ENCODE assay signal across 14 cellular contexts in genomic region chrX:20409991-20410390, GRCh38.
DNase-seq lines count a peak whose midpoint lies in the region; ATAC-seq and TF ChIP-seq lines count a peak whose summit lies in the region.
"Had no signal": no experiment of that assay in that cellular context is flagged by ENCODE, and none has a peak within 500 bp of the region (broad histone marks: within the 10 kb centered on the region; RNA-seq: fewer than 3 reads in every experiment).

No MANE protein-coding gene starts in this region.

- no peak overlapping the region for H3K27ac ChIP-seq in liver (ENCODE audit: low read depth in 1 of 2, low read length in 2 of 2)
- H3K27ac ChIP-seq: BLaER1 treated with 17β-estradiol and CSF1 and Interleukin-3, amounts not matched to agents 10 nM and 100 nM; KMS-11 had no signal

- TF ChIP-seq RAD21 in liver (IDR thresholded peaks at IDR 0.05), result peak in 1 of 2 donors; percentile 6

- no peak for ATAC-seq in WTC11

- CTCF ChIA-PET in WTC11 (lab: Charles Lee), result no interaction called here

- H3K4me3 Mint-ChIP-seq in WTC11 (no peak overlapping the region), type B pancreatic cell (no peak overlapping the region)
- H3K4me3 Mint-ChIP-seq: CD4-positive, CD25-positive, alpha-beta regulatory T cell had no signal

- H3K9ac ChIP-seq in liver (ENCODE audit: low read depth in 1 of 2, low read length in 2 of 2), result no peak overlapping the region
- H3K9ac ChIP-seq: BLaER1 treated with 17β-estradiol and CSF1 and Interleukin-3, amounts not matched to agents 10 nM and 100 nM; KMS-11 had no signal

- no peaks in the 10 kb centered on the region for H3K27me3 ChIP-seq in liver (ENCODE audit: control insufficient read depth in 4 of 4, insufficient read depth in 4 of 4, low read length in 3 of 4)
- H3K27me3 ChIP-seq: BLaER1 treated with 17β-estradiol and CSF1 and Interleukin-3, amounts not matched to agents 10 nM and 100 nM had no signal

- no peak overlapping the region for H3K27ac Mint-ChIP-seq in WTC11
- no peak overlapping the region for H3K27ac Mint-ChIP-seq in type B pancreatic cell
- H3K27ac Mint-ChIP-seq: CD4-positive, CD25-positive, alpha-beta regulatory T cell had no signal

- H3K4me1 Mint-ChIP-seq in WTC11 (no peaks in the 10 kb centered on the region), type B pancreatic cell (ENCODE audit: unreplicated experiment) (no peaks in the 10 kb centered on the region)

- peaks cover 9% of the 10 kb centered on the region for H3K9me3 Mint-ChIP-seq in WTC11
- H3K9me3 Mint-ChIP-seq in type B pancreatic cell, result no peaks in the 10 kb centered on the region

- TF ChIP-seq CTCF in WTC11 (IDR thresholded peaks at IDR 0.05), result no peak
- no peak for TF ChIP-seq CTCF in liver (IDR thresholded peaks at IDR 0.05; ENCODE audit: low read depth, low read length, missing input control)
- no peak for TF ChIP-seq CTCF in type B pancreatic cell (conservative IDR thresholded peaks at IDR 0.05)

- H3K27me3 Mint-ChIP-seq in WTC11 (ENCODE audit: low read depth) (no peaks in the 10 kb centered on the region), type B pancreatic cell (no peaks in the 10 kb centered on the region)
- H3K27me3 Mint-ChIP-seq: CD4-positive, CD25-positive, alpha-beta regulatory T cell had no signal

- POLR2A ChIA-PET in WTC11 (lab: Charles Lee), result no interaction called here

- no peaks in the 10 kb centered on the region for H3K36me3 ChIP-seq in liver (ENCODE audit: control insufficient read depth in 4 of 4, insufficient read depth in 3 of 4, low read depth in 1 of 4, low read length in 3 of 4)
- H3K36me3 ChIP-seq: BLaER1 treated with 17β-estradiol and CSF1 and Interleukin-3, amounts not matched to agents 10 nM and 100 nM; HAP-1 had no signal

- no peak overlapping the region for H3K4me3 ChIP-seq in liver (ENCODE audit: low read depth in 1 of 3, low read length in 3 of 3)
- H3K4me3 ChIP-seq: BLaER1 treated with 17β-estradiol and CSF1 and Interleukin-3, amounts not matched to agents 10 nM and 100 nM; HAP-1 had no signal

- 40% methylated on average over 6 of the region's 6 CpGs for WGBS in liver

- DNase-seq in COLO668 (lab: John Stamatoyannopoulos, UW; ENCODE audit: unreplicated experiment) (peak; percentile 3), DMS53 (lab: John Stamatoyannopoulos, UW) (peak; percentile 72), WTC11 (ENCODE audit: low spot score) (no peak), type B pancreatic cell (ENCODE audit: extremely low spot score, unreplicated experiment) (no peak), NAMALWA (ENCODE audit: low spot score) (no peak), GM19238 (ENCODE audit: insufficient read length, low spot score) (no peak)
- DNase-seq: ACHN; CD4-positive, CD25-positive, alpha-beta regulatory T cell; DMS79 treated with DMSO at 0.1 percent for 48 hours; EL had no signal

- no peaks in the 10 kb centered on the region for H3K4me1 ChIP-seq in liver (ENCODE audit: control insufficient read depth in 4 of 4, insufficient read depth in 4 of 4, low read length in 3 of 4)
- H3K4me1 ChIP-seq: HAP-1 had no signal

- H3K36me3 Mint-ChIP-seq in WTC11 (0 out of 2 replicates have a peak, but pooled peaks cover 2% of the 10 kb centered on the region), type B pancreatic cell (no peaks in the 10 kb centered on the region)
- H3K36me3 Mint-ChIP-seq: CD4-positive, CD25-positive, alpha-beta regulatory T cell had no signal

- H3K9me3 ChIP-seq in liver (ENCODE audit: control insufficient read depth in 4 of 4, low read length in 3 of 4), result no peaks in the 10 kb centered on the region
- H3K9me3 ChIP-seq: HAP-1 had no signal

TF ChIP-seq in WTC11, 78 proteins besides CTCF, POLR2A, EP300 and RAD21:
- TF ChIP-seq GABPB1 (CRISPR knock-in tag; IDR thresholded peaks at IDR 0.05) (0 out of 2 replicates have a peak, but pooled peaks have one; percentile 33), SMAD4 (CRISPR knock-in tag; IDR thresholded peaks at IDR 0.05) (no peak)
TF ChIP-seq in WTC11: peak in this region for 1.

TF ChIP-seq in liver, 16 proteins besides CTCF, POLR2A, EP300 and RAD21:
- TF ChIP-seq REST (IDR thresholded peaks at IDR 0.05) (no peak), FOXA2 (IDR thresholded peaks at IDR 0.05) (peak; percentile 55), HNF4A (conservative IDR thresholded peaks at IDR 0.05) (peak in 1 of 2 donors; percentile 18), TAF1 (conservative IDR thresholded peaks at IDR 0.05) (no peak), FOXA1 (IDR thresholded peaks at IDR 0.05) (peak; percentile 27), HNF4G (IDR thresholded peaks at IDR 0.05) (no peak)
TF ChIP-seq in liver: peak in this region for 3.

Comparison
In these comparisons a context has a peak if more than half of its experiments do, and no peak if none do; other contexts are left out.
1. DNase-seq: peak in COLO668 (single experiment) and DMS53 (single experiment); none in WTC11 (single experiment), type B pancreatic cell (single experiment), NAMALWA (single experiment) and GM19238 (single experiment).